ENCODE assay signal across 1 cellular context in genomic region chr20:50413088-50413500, GRCh38.
TF ChIP-seq lines count a peak whose summit lies in the region.

No MANE protein-coding gene starts in this region.

TF ChIP-seq in HepG2, 621 proteins besides CTCF, POLR2A, EP300 and RAD21 (continued from another document and continues in another):
- TF ChIP-seq HBP1 (CRISPR knock-in tag; IDR thresholded peaks at IDR 0.05; ENCODE audit: low read depth) (no peak), RARG (CRISPR knock-in tag; IDR thresholded peaks at IDR 0.05; ENCODE audit: low read depth) (no peak), HDAC6 (IDR thresholded peaks at IDR 0.05; ENCODE audit: low read depth, low read length) (no peak), RARA (CRISPR knock-in tag; IDR thresholded peaks at IDR 0.05) (peak; percentile 36), MXD1 (CRISPR knock-in tag; IDR thresholded peaks at IDR 0.05) (no peak), ZNF264 (CRISPR knock-in tag; IDR thresholded peaks at IDR 0.05) (no peak), MTERF4 (CRISPR knock-in tag; IDR thresholded peaks at IDR 0.05) (no peak), SNAI1 (CRISPR knock-in tag; IDR thresholded peaks at IDR 0.05; ENCODE audit: borderline replicate concordance) (no peak), CERS6 (CRISPR knock-in tag; IDR thresholded peaks at IDR 0.05) (no peak), ZNF768 (CRISPR knock-in tag; IDR thresholded peaks at IDR 0.05) (0 out of 2 replicates have a peak, but pooled peaks have one; percentile 40), NFYC (CRISPR knock-in tag; IDR thresholded peaks at IDR 0.05) (no peak), ZFP90 (CRISPR knock-in tag; IDR thresholded peaks at IDR 0.05; ENCODE audit: borderline replicate concordance) (no peak), ZNF589 (CRISPR knock-in tag; conservative IDR thresholded peaks at IDR 0.05) (no peak), ZFP41 (CRISPR knock-in tag; IDR thresholded peaks at IDR 0.05; ENCODE audit: borderline replicate concordance) (no peak), ARHGAP35 (CRISPR knock-in tag; IDR thresholded peaks at IDR 0.05; ENCODE audit: borderline replicate concordance) (no peak), ZBTB3 (CRISPR knock-in tag; IDR thresholded peaks at IDR 0.05; ENCODE audit: borderline replicate concordance, low read depth) (no peak), ZNF335 (CRISPR knock-in tag; IDR thresholded peaks at IDR 0.05) (no peak), ZNF24 (IDR thresholded peaks at IDR 0.05) (no peak), NONO (IDR thresholded peaks at IDR 0.05) (no peak), NONO (CRISPR knock-in tag; conservative IDR thresholded peaks at IDR 0.05) (no peak), PTBP1 (IDR thresholded peaks at IDR 0.05; ENCODE audit: low read depth, low read length, poor library complexity, severe bottlenecking) (no peak), RBM22 (optimal IDR thresholded peaks at IDR 0.05; ENCODE audit: low read length) (no peak), ZNF766 (CRISPR knock-in tag; IDR thresholded peaks at IDR 0.05; ENCODE audit: borderline replicate concordance) (no peak), ZNF430 (CRISPR knock-in tag; IDR thresholded peaks at IDR 0.05) (no peak), ZBTB42 (CRISPR knock-in tag; IDR thresholded peaks at IDR 0.05) (no peak), GMEB2 (CRISPR knock-in tag; IDR thresholded peaks at IDR 0.05; ENCODE audit: low read depth) (no peak), GABPB1 (CRISPR knock-in tag; IDR thresholded peaks at IDR 0.05) (no peak; the same call in none of the 2 replicates), YEATS4 (CRISPR knock-in tag; IDR thresholded peaks at IDR 0.05; ENCODE audit: borderline replicate concordance) (no peak), JUNB (CRISPR knock-in tag; IDR thresholded peaks at IDR 0.05; ENCODE audit: borderline replicate concordance) (no peak), BORCS8-MEF2B (CRISPR knock-in tag; IDR thresholded peaks at IDR 0.05) (no peak), ZFP36L1 (CRISPR knock-in tag; IDR thresholded peaks at IDR 0.05) (no peak), ZNF292 (CRISPR knock-in tag; IDR thresholded peaks at IDR 0.05; ENCODE audit: borderline replicate concordance, low read depth) (peak; percentile 73; the same call in 1 of the 2 replicates), NR1H2 (CRISPR knock-in tag; IDR thresholded peaks at IDR 0.05; ENCODE audit: borderline replicate concordance, low read depth) (no peak), AGO1 (IDR thresholded peaks at IDR 0.05; ENCODE audit: low read depth, low read length, poor library complexity, severe bottlenecking) (no peak), RBFOX2 (IDR thresholded peaks at IDR 0.05; ENCODE audit: low read depth, low read length) (no peak), TARDBP (CRISPR knock-in tag; IDR thresholded peaks at IDR 0.05) (peak; percentile 29; the same call in 1 of the 2 replicates), CC2D1A (CRISPR knock-in tag; IDR thresholded peaks at IDR 0.05) (no peak), ZMAT3 (CRISPR knock-in tag; conservative IDR thresholded peaks at IDR 0.05) (no peak), ATM (IDR thresholded peaks at IDR 0.05; ENCODE audit: borderline replicate concordance) (no peak), KDM2A (CRISPR knock-in tag; IDR thresholded peaks at IDR 0.05; ENCODE audit: borderline replicate concordance, low read depth) (no peak), ZFX (CRISPR knock-in tag; IDR thresholded peaks at IDR 0.05; ENCODE audit: low read depth) (no peak), KLF6 (CRISPR knock-in tag; IDR thresholded peaks at IDR 0.05) (no peak), ZZZ3 (CRISPR knock-in tag; IDR thresholded peaks at IDR 0.05; ENCODE audit: borderline replicate concordance) (no peak), STAG1 (CRISPR knock-in tag; IDR thresholded peaks at IDR 0.05) (no peak), LBX2 (CRISPR knock-in tag; IDR thresholded peaks at IDR 0.05; ENCODE audit: borderline replicate concordance) (no peak), SOX5 (CRISPR knock-in tag; IDR thresholded peaks at IDR 0.05; ENCODE audit: borderline replicate concordance) (peak; percentile 34; the same call in 1 of the 2 replicates), FOXJ3 (CRISPR knock-in tag; IDR thresholded peaks at IDR 0.05; ENCODE audit: borderline replicate concordance) (peak; percentile 44; the same call in 1 of the 2 replicates), ZNF503 (CRISPR knock-in tag; IDR thresholded peaks at IDR 0.05) (no peak), THRA (CRISPR knock-in tag; IDR thresholded peaks at IDR 0.05; ENCODE audit: borderline replicate concordance) (no peak), ZNF143 (CRISPR knock-in tag; IDR thresholded peaks at IDR 0.05) (no peak; the same call in 1 of the 2 replicates), ZHX1 (CRISPR knock-in tag; IDR thresholded peaks at IDR 0.05; ENCODE audit: low read depth) (no peak), GPBP1L1 (CRISPR knock-in tag; IDR thresholded peaks at IDR 0.05) (no peak), DRAP1 (CRISPR knock-in tag; IDR thresholded peaks at IDR 0.05) (no peak), MED1 (CRISPR knock-in tag; IDR thresholded peaks at IDR 0.05) (peak; percentile 55; the same call in 1 of the 2 replicates), ETV5 (CRISPR knock-in tag; IDR thresholded peaks at IDR 0.05; ENCODE audit: borderline replicate concordance) (0 out of 2 replicates have a peak, but pooled peaks have one; percentile 28), MAFG (CRISPR knock-in tag; IDR thresholded peaks at IDR 0.05) (no peak)
